21 cellular contexts compared by ENCODE assay signal in the genomic region with DNA sequence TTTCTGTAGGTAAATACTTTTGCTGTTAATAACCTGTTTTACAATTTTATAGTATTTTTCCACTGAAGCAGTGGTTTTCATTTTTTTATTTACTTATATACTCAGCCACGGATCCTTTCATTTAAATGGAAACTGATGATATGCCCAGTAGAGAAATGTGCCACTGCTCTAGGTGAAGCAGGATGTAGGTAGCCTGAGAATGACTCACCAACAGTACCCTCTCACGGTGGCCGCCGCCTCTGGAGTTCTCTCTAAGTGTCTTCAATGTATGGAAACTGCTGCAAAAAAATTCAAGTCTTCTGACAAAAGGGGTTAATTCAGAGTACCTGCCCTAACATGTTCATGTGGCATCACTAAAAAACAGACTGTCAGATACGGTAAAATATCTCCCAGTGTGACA. TPM values are rescaled to one million over a fixed set of nuclear protein-coding genes. Genes with fewer than 3 reads are reported as not detected.
"Had no signal": no experiment of that assay in that cellular context is flagged by ENCODE, and none has a peak within 500 bp of the region (broad histone marks: within the 10 kb centered on the region; RNA-seq: fewer than 3 reads in every experiment).

No MANE protein-coding gene starts in this region.

- H3K4me3 Mint-ChIP-seq: activated CD4-positive, alpha-beta memory T cell treated with anti-CD3 and anti-CD28 coated beads for 36 hours; activated T-cell treated with anti-CD3 and anti-CD28 coated beads, Interleukin-2, amount 50 U/mL, for 4 hours; activated T-helper 17 cell treated with anti-CD3 and anti-CD28 coated beads, Interleukin-2, amount 50 U/mL, for 72 hours had no signal

- H3K27ac ChIP-seq: left ventricle myocardium inferior, neutrophil, right lobe of liver, tibial nerve had no signal

- ATAC-seq: activated T-cell treated with anti-CD3 and anti-CD28 coated beads, Interleukin-2, amount 50 U/mL, for 4 hours; activated T-helper 17 cell treated with anti-CD3 and anti-CD28 coated beads, Interleukin-2, amount 50 U/mL, for 72 hours; esophagus mucosa; right lobe of liver had no signal

- H3K36me3 Mint-ChIP-seq: activated CD4-positive, alpha-beta memory T cell treated with anti-CD3 and anti-CD28 coated beads for 36 hours had no signal

- DNase-seq: activated CD4-positive, alpha-beta memory T cell treated with anti-CD3 and anti-CD28 coated beads for 36 hours; activated CD4-positive, alpha-beta T cell treated with anti-CD3 and anti-CD28 coated beads for 48 hours; activated CD8-positive, alpha-beta memory T cell treated with anti-CD3 and anti-CD28 coated beads, Interleukin-2, amount 50 U/mL, for 48 hours; activated gamma-delta T cell treated with Interleukin-2 at 50 U/mL for 16 hours; activated naive CD4-positive, alpha-beta T cell treated with anti-CD3 and anti-CD28 coated beads, Interleukin-2, amount 50 U/mL, for 16 hours; activated T-cell treated with anti-CD3 and anti-CD28 coated beads, Interleukin-2, amount 50 U/mL, for 4 hours; amniotic stem cell; central memory CD4-positive, alpha-beta T cell; foreskin fibroblast; islet precursor cell; left ventricle myocardium inferior; right lobe of liver; stimulated activated CD4-positive, alpha-beta T cell treated with anti-CD3 and anti-CD28 coated beads, Interleukin-2, amount 100 ng/mL, for 48 hours; stimulated activated naive CD4-positive, alpha-beta T cell treated with Interleukin-2 at 50 U/mL for 16 hours had no signal

- H3K27ac Mint-ChIP-seq: activated CD4-positive, alpha-beta memory T cell treated with anti-CD3 and anti-CD28 coated beads for 36 hours; activated T-helper 17 cell treated with anti-CD3 and anti-CD28 coated beads, Interleukin-2, amount 50 U/mL, for 72 hours; nephron had no signal

- H3K9me3 Mint-ChIP-seq: activated CD4-positive, alpha-beta memory T cell treated with anti-CD3 and anti-CD28 coated beads for 36 hours; activated T-cell treated with anti-CD3 and anti-CD28 coated beads, Interleukin-2, amount 50 U/mL, for 4 hours; nephron had no signal

- H3K9me3 ChIP-seq: left ventricle myocardium inferior, neutrophil, right lobe of liver, tibial nerve had no signal

- H3K4me3 ChIP-seq: left ventricle myocardium inferior, lung, right lobe of liver, tibial nerve had no signal

- H3K4me1 ChIP-seq: right lobe of liver had no signal

- H3K36me3 ChIP-seq: left ventricle myocardium inferior, neutrophil, right lobe of liver, tibial nerve had no signal

RNA-seq across cellular contexts. Expression of a gene that starts 6.4 kb away (rescaled TPM):
- total RNA-seq: activated CD4-positive, alpha-beta memory T cell treated with anti-CD3 and anti-CD28 coated beads for 36 hours; activated T-cell treated with anti-CD3 and anti-CD28 coated beads, Interleukin-2, amount 50 U/mL, for 4 hours; activated T-helper 17 cell treated with anti-CD3 and anti-CD28 coated beads, Interleukin-2, amount 50 U/mL, for 72 hours; endothelial cell of umbilical vein had no signal
- polyA plus RNA-seq: endothelial cell of umbilical vein had no signal
